Comparison of ENCODE assay signal across 2 cellular contexts in genomic region chr3:141979050-141979671, GRCh38.
TF ChIP-seq lines count a peak whose summit lies in the region.

No MANE protein-coding gene starts in this region.

TF ChIP-seq in HCT116, 20 proteins besides CTCF, POLR2A, EP300 and RAD21 (continued from another document):
- no peak for TF ChIP-seq SIN3A (IDR thresholded peaks at IDR 0.05; ENCODE audit: low read depth)
- no peak for TF ChIP-seq YY1 (IDR thresholded peaks at IDR 0.05; ENCODE audit: extremely low read depth, insufficient replicate concordance, low read depth, low read length)
- no peak for TF ChIP-seq EZH2phosphoT487 (IDR thresholded peaks at IDR 0.05; ENCODE audit: borderline replicate concordance)
- TF ChIP-seq CBX3 (IDR thresholded peaks at IDR 0.05; ENCODE audit: low read depth) = peak; percentile 55; the same call in 1 of the 2 replicates
- TF ChIP-seq FOSL1 (IDR thresholded peaks at IDR 0.05; ENCODE audit: low read depth) = peak; percentile 78
- peak; percentile 77 for TF ChIP-seq CEBPB (IDR thresholded peaks at IDR 0.05; ENCODE audit: low read depth)
- peak; percentile 32; the same call in 1 of the 2 replicates for TF ChIP-seq SRF (IDR thresholded peaks at IDR 0.05; ENCODE audit: low read depth)
- TF ChIP-seq ELF1 (IDR thresholded peaks at IDR 0.05; ENCODE audit: borderline replicate concordance, low read depth) = no peak
- TF ChIP-seq REST (IDR thresholded peaks at IDR 0.05; ENCODE audit: low read depth) = no peak
- TF ChIP-seq POLR2AphosphoS5 (IDR thresholded peaks at IDR 0.05; ENCODE audit: low read depth, low read length) = no peak
- TF ChIP-seq TCF7L2 (IDR thresholded peaks at IDR 0.05; ENCODE audit: borderline replicate concordance, extremely low read depth, insufficient read depth, insufficient read length) = no peak

TF ChIP-seq in WTC11, 78 proteins besides CTCF, POLR2A, EP300 and RAD21 (continued from another document):
- no peak for TF ChIP-seq E2F4 (CRISPR knock-in tag; IDR thresholded peaks at IDR 0.05; ENCODE audit: borderline replicate concordance, low read depth)
- TF ChIP-seq FOXK1 (CRISPR knock-in tag; IDR thresholded peaks at IDR 0.05) = no peak
- TF ChIP-seq GTF2I (CRISPR knock-in tag; conservative IDR thresholded peaks at IDR 0.05) = no peak
- TF ChIP-seq TEAD4 (CRISPR knock-in tag; IDR thresholded peaks at IDR 0.05) = no peak
TF ChIP-seq in WTC11: peak in this region for 0.
